In the genomic region with DNA sequence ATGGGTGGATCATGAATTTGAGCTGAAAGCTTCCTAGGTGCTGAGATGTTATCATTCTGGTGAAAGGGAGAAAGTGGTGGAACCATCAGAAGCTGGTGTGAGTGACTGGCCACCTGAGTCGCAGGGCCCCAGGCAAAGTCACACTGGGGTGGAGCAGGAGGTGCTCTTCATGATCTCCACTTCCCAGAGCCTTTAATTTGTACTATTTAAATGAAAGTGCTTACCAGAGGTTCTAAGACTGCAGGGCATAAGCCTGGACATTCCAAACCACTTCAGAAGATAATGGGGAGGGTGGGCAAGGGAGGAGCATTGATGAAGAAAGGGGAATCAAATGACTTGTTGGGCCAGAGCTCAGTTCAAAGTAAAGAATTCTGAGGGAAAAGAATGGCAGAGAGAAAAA, we compare ENCODE assay signal across 2 cellular contexts.
TF ChIP-seq lines count a peak whose summit lies in the region.

No MANE protein-coding gene starts in this region.

TF ChIP-seq in HepG2, 621 proteins besides CTCF, POLR2A, EP300 and RAD21:
- TF ChIP-seq NFKBIZ (CRISPR knock-in tag; IDR thresholded peaks at IDR 0.05) (no peak), CBX2 (IDR thresholded peaks at IDR 0.05; ENCODE audit: low read depth, low read length) (no peak), CBX2 (CRISPR knock-in tag; IDR thresholded peaks at IDR 0.05; ENCODE audit: low read depth) (no peak), TCF7 (IDR thresholded peaks at IDR 0.05; ENCODE audit: low read depth) (no peak), RAD51 (IDR thresholded peaks at IDR 0.05; ENCODE audit: borderline replicate concordance) (no peak), ZNF354B (CRISPR knock-in tag; IDR thresholded peaks at IDR 0.05) (no peak), CBX5 (CRISPR knock-in tag; IDR thresholded peaks at IDR 0.05; ENCODE audit: borderline replicate concordance) (no peak), KDM3A (CRISPR knock-in tag; IDR thresholded peaks at IDR 0.05; ENCODE audit: low read depth) (no peak), CBFB (CRISPR knock-in tag; IDR thresholded peaks at IDR 0.05) (no peak), ZNF337 (CRISPR knock-in tag; IDR thresholded peaks at IDR 0.05; ENCODE audit: borderline replicate concordance, low read depth) (no peak), KDM4B (CRISPR knock-in tag; IDR thresholded peaks at IDR 0.05) (no peak), GZF1 (CRISPR knock-in tag; IDR thresholded peaks at IDR 0.05) (no peak), HES4 (CRISPR knock-in tag; IDR thresholded peaks at IDR 0.05; ENCODE audit: borderline replicate concordance) (no peak), ZBTB8A (CRISPR knock-in tag; IDR thresholded peaks at IDR 0.05; ENCODE audit: borderline replicate concordance, low read depth) (no peak), ZNF124 (CRISPR knock-in tag; IDR thresholded peaks at IDR 0.05) (no peak), ZBTB7B (CRISPR knock-in tag; IDR thresholded peaks at IDR 0.05) (no peak), ZNF30 (CRISPR knock-in tag; IDR thresholded peaks at IDR 0.05) (no peak)
- TF ChIP-seq, protein P1, sequence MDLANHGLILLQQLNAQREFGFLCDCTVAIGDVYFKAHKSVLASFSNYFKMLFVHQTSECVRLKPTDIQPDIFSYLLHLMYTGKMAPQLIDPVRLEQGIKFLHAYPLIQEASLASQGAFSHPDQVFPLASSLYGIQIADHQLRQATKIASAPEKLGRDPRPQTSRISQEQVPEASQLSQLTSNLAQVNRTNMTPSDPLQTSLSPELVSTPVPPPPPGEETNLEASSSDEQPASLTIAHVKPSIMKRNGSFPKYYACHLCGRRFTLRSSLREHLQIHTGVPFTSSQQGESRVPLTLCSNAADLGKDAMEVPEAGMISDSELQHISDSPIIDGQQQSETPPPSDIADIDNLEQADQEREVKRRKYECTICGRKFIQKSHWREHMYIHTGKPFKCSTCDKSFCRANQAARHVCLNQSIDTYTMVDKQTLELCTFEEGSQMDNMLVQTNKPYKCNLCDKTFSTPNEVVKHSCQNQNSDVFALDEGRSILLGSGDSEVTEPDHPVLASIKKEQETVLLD (CRISPR knock-in tag; IDR thresholded peaks at IDR 0.05; ENCODE audit: low read depth) = no peak
- TF ChIP-seq, protein P2, sequence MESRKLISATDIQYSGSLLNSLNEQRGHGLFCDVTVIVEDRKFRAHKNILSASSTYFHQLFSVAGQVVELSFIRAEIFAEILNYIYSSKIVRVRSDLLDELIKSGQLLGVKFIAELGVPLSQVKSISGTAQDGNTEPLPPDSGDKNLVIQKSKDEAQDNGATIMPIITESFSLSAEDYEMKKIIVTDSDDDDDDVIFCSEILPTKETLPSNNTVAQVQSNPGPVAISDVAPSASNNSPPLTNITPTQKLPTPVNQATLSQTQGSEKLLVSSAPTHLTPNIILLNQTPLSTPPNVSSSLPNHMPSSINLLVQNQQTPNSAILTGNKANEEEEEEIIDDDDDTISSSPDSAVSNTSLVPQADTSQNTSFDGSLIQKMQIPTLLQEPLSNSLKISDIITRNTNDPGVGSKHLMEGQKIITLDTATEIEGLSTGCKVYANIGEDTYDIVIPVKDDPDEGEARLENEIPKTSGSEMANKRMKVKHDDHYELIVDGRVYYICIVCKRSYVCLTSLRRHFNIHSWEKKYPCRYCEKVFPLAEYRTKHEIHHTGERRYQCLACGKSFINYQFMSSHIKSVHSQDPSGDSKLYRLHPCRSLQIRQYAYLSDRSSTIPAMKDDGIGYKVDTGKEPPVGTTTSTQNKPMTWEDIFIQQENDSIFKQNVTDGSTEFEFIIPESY (CRISPR knock-in tag; IDR thresholded peaks at IDR 0.05) = no peak
- TF ChIP-seq, protein P3, sequence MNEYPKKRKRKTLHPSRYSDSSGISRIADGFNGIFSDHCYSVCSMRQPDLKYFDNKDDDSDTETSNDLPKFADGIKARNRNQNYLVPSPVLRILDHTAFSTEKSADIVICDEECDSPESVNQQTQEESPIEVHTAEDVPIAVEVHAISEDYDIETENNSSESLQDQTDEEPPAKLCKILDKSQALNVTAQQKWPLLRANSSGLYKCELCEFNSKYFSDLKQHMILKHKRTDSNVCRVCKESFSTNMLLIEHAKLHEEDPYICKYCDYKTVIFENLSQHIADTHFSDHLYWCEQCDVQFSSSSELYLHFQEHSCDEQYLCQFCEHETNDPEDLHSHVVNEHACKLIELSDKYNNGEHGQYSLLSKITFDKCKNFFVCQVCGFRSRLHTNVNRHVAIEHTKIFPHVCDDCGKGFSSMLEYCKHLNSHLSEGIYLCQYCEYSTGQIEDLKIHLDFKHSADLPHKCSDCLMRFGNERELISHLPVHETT (CRISPR knock-in tag; conservative IDR thresholded peaks at IDR 0.05) = no peak
- TF ChIP-seq, protein P4, sequence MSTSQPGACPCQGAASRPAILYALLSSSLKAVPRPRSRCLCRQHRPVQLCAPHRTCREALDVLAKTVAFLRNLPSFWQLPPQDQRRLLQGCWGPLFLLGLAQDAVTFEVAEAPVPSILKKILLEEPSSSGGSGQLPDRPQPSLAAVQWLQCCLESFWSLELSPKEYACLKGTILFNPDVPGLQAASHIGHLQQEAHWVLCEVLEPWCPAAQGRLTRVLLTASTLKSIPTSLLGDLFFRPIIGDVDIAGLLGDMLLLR (CRISPR knock-in tag; IDR thresholded peaks at IDR 0.05) = no peak

TF ChIP-seq in endothelial cell of umbilical vein, 7 proteins besides CTCF, POLR2A, EP300 and RAD21:
- TF ChIP-seq, protein P5, sequence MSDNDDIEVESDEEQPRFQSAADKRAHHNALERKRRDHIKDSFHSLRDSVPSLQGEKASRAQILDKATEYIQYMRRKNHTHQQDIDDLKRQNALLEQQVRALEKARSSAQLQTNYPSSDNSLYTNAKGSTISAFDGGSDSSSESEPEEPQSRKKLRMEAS (IDR thresholded peaks at IDR 0.05; ENCODE audit: insufficient read depth, insufficient read length) = no peak
- TF ChIP-seq MYC (IDR thresholded peaks at IDR 0.05; ENCODE audit: low read depth, low read length) (no peak), GATA2 (IDR thresholded peaks at IDR 0.05; ENCODE audit: insufficient read depth, insufficient read length, low read depth, low read length) (no peak), EZH2 (IDR thresholded peaks at IDR 0.05; ENCODE audit: borderline replicate concordance, low read depth, low read length, severe bottlenecking) (no peak), POLR2AphosphoS5 (IDR thresholded peaks at IDR 0.05; ENCODE audit: insufficient read depth, low read depth, low read length) (no peak), FOS (IDR thresholded peaks at IDR 0.05; ENCODE audit: borderline replicate concordance, insufficient read depth, low read length) (no peak), JUN (IDR thresholded peaks at IDR 0.05; ENCODE audit: borderline replicate concordance, insufficient read depth, insufficient read length, low read depth) (no peak)
